Comparison of ENCODE assay signal across 19 cellular contexts in the genomic region with DNA sequence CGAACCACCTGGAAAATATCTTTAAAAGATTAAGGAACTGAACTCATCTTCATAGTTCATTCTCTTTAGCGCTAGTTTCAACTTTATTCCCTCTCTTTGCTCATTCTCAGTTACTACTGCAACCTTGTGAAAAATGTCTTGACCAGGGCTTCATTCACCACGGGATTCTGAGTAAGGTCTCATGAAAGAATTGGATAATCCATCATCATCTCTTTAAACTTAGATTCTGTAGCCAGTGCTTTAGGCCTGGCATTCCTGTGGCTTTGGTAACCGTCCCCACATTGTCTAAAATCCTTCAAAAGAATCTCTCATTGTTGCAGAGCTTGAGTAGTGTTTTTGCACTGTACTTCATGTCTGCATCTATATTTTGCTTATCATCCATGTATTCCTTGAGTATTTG.
A peak's percentile ranks its signal among the peaks of the same experiment; 100 is the strongest.
DNase-seq lines count a peak whose midpoint lies in the region; ATAC-seq, FAIRE-seq and TF ChIP-seq lines count a peak whose summit lies in the region.
"Had no signal": no experiment of that assay in that cellular context is flagged by ENCODE, and none has a peak within 500 bp of the region (broad histone marks: within the 10 kb centered on the region; RNA-seq: fewer than 3 reads in every experiment).

No MANE protein-coding gene starts in this region.

- intact Hi-C loops in tibial artery (cut with DNase I; ENCODE audit: low total_unique reads): no loop called here

- H3K27ac ChIP-seq in brain microvascular endothelial cell (no peak overlapping the region), tibial artery (no peak overlapping the region)
- H3K27ac ChIP-seq: left ventricle myocardium inferior, prostate gland had no signal

- H3K4me3 ChIP-seq in brain microvascular endothelial cell (ENCODE audit: low read depth, low read length): no peak overlapping the region
- no peak overlapping the region for H3K4me3 ChIP-seq in tibial artery
- H3K4me3 ChIP-seq: left ventricle myocardium inferior, prostate gland had no signal

- no peak for ATAC-seq in activated CD4-positive, CD25-positive, alpha-beta regulatory T cell treated with anti-CD3 and anti-CD28 coated beads, Interleukin-2, amount 50 U/mL, for 24 hours
- ATAC-seq: stimulated activated naive CD8-positive, alpha-beta T cell treated with anti-CD3 and anti-CD28 coated beads, Interleukin-15, Interleukin-2, amounts not matched to agents 100 U/mL and 50 U/mL, for 24 hours had no signal

- no peaks in the 10 kb centered on the region for H3K9me3 ChIP-seq in tibial artery
- H3K9me3 ChIP-seq: left ventricle myocardium inferior, prostate gland had no signal

- FAIRE-seq in HTR-8/SVneo (lab: Jason Lieb, UNC): no peak
- FAIRE-seq: frontal cortex had no signal

- H3K4me1 ChIP-seq in tibial artery: no peaks in the 10 kb centered on the region
- H3K4me1 ChIP-seq: left ventricle myocardium inferior, prostate gland had no signal

- H3K36me3 ChIP-seq in brain microvascular endothelial cell (replicated peaks) (no peaks in the 10 kb centered on the region), tibial artery (no peaks in the 10 kb centered on the region)
- H3K36me3 ChIP-seq: left ventricle myocardium inferior, prostate gland had no signal

- in situ Hi-C loops in brain microvascular endothelial cell (cut with HindIII; ENCODE audit: low pct_ligation_motif_present, low sequenced_read_pairs): no loop called here

- H3K27me3 ChIP-seq in brain microvascular endothelial cell (replicated peaks): no peaks in the 10 kb centered on the region
- no peaks in the 10 kb centered on the region for H3K27me3 ChIP-seq in tibial artery

- peak; percentile 66 for DNase-seq in AG08395 (ENCODE audit: low spot score)
- peak; percentile 45 for DNase-seq in HTR-8/SVneo (ENCODE audit: insufficient read length, low spot score)
- peak; percentile 11 for DNase-seq in brain microvascular endothelial cell
- peak; percentile 25 for DNase-seq in kidney tubule cell (ENCODE audit: low spot score)
- DNase-seq in DMS153 (lab: John Stamatoyannopoulos, UW): no peak
- no peak for DNase-seq in tibial artery
- DNase-seq in iPS-NIHi11 (ENCODE audit: low spot score): no peak
- DNase-seq: activated naive CD4-positive, alpha-beta T cell treated with Interleukin-2 at 50 U/mL for 16 hours; CD8-positive, alpha-beta memory T cell; effector CD4-positive, alpha-beta T cell; H7; left ventricle myocardium inferior; naive B cell; NCI-H187 treated with DMSO at 0.1 percent for 48 hours; NCI-H446; stimulated activated naive CD8-positive, alpha-beta T cell treated with anti-CD3 and anti-CD28 coated beads, Interleukin-15, Interleukin-2, amounts not matched to agents 100 U/mL and 50 U/mL, for 24 hours had no signal

- TF ChIP-seq CTCF in brain microvascular endothelial cell (IDR thresholded peaks at IDR 0.05; ENCODE audit: low read depth, low read length, missing control alignments) (no peak), tibial artery (IDR thresholded peaks at IDR 0.05) (no peak)

Comparison
In these comparisons a context has a peak if more than half of its experiments do, and no peak if none do; other contexts are left out.
1. DNase-seq: peak in AG08395 (single experiment), HTR-8/SVneo (single experiment), brain microvascular endothelial cell (single experiment) and kidney tubule cell (single experiment); none in DMS153 (single experiment), tibial artery (0 of 2) and iPS-NIHi11 (single experiment).